26 cellular contexts compared by ENCODE assay signal in the genomic region with DNA sequence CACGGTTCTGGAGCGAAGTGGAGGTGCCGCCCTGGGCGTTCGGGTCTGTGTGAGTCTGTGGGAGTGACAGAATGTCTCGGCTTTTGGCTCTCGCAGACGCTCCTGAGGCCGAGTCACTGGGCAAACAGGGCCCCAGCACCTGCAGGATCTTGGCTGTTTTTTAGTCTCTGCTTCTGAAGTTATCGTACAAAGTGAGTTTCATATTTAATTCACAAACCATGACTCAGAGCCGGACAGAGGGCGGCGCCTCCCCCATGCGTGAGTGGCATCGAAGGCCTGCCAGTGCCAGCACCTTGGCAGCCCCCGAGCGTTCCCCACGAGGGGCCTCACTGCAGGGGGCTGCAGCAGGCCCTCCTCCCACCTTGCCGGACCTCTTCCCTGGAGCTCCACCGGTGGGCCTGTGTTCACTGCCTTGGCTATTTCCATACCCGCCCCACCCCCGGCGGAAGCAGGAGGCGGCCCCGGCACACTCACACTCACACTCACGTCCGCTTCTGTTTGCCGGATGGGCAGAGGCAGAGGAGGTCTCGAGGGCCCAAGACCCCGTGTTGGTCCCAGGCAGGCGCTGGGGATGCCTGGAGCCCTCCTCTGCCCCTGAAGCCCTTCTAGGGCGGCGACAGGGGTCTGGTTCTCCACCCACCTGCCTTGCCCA. TPM values are rescaled to one million over a fixed set of nuclear protein-coding genes. Genes with fewer than 3 reads are reported as not detected.
DNase-seq lines count a peak whose midpoint lies in the region; ATAC-seq and TF ChIP-seq lines count a peak whose summit lies in the region.
"Had no signal": no experiment of that assay in that cellular context is flagged by ENCODE, and none has a peak within 500 bp of the region (broad histone marks: within the 10 kb centered on the region; RNA-seq: fewer than 3 reads in every experiment).

No MANE protein-coding gene starts in this region.

- H3K4me1 ChIP-seq in PC-3 (ENCODE audit: insufficient read depth, low read length) (peaks cover 18% of the 10 kb centered on the region), left lung (peaks cover 0 to 6% of the 10 kb centered on the region in 2 donors)

- H3K9me2 ChIP-seq in PC-3 (replicated peaks; ENCODE audit: low read length): no peaks in the 10 kb centered on the region
- H3K9me2 ChIP-seq: SK-N-SH had no signal

- ATAC-seq in PC-3 (peak; percentile 89), left lung (peak; percentile 32), GM21717 (IDR thresholded peaks at IDR 0.05; ENCODE audit: unreplicated experiment) (no peak)
- no peak for ATAC-seq in activated CD8-positive, alpha-beta T cell treated with anti-CD3 and anti-CD28 coated beads for 36 hours
- ATAC-seq: activated CD4-positive, CD25-positive, alpha-beta regulatory T cell treated with anti-CD3 and anti-CD28 coated beads, Interleukin-2, amount 50 U/mL, for 24 hours; GM23338; sciatic nerve; stimulated activated effector memory CD8-positive, alpha-beta T cell treated with anti-CD3 and anti-CD28 coated beads, Interleukin-12 subunit alpha, Interleukin-12 subunit beta, amount 100 ng/mL, for 72 hours had no signal

- H3F3A ChIP-seq in PC-3 (ENCODE audit: low read length, unreplicated experiment): peaks cover 3% of the 10 kb centered on the region

- H3K27ac Mint-ChIP-seq in activated CD8-positive, alpha-beta T cell treated with anti-CD3 and anti-CD28 coated beads for 36 hours: no peak overlapping the region
- H3K27ac Mint-ChIP-seq: activated naive CD4-positive, alpha-beta T cell treated with anti-CD3 and anti-CD28 coated beads, Interleukin-2, amount 50 U/mL, for 24 hours; activated T-helper 2 cell treated with anti-CD3 and anti-CD28 coated beads, Interferon-gamma antibody, Interleukin-2, Interleukin-4, amounts not matched to agents 10 μg/mL and 5 μg/mL and 100 μg/mL, durations not matched to agents 14 hours and 24 hours and 36 hours; GM23338; progenitor cell of endocrine pancreas; stimulated activated effector memory CD8-positive, alpha-beta T cell treated with anti-CD3 and anti-CD28 coated beads, Interleukin-12 subunit alpha, Interleukin-12 subunit beta, amount 100 ng/mL, for 72 hours; T-helper 1 cell treated with Interleukin-12 subunit alpha and Interleukin-12 subunit beta and Interleukin-4 antibody, amounts not matched to agents 30 μg/mL and 1 μg/mL, for 36 hours; type B pancreatic cell had no signal

- intact Hi-C loops in PC-3 (cut with micrococcal nuclease) (loop anchor here (1.0 kb wide), 1 partner anchor 136 kb away; no protein-coding TSS in a partner anchor), left lung (cut with DNase I) (no loop called here)
- intact Hi-C loops in activated CD8-positive, alpha-beta T cell treated with anti-CD3 and anti-CD28 coated beads for 36 hours (cut with micrococcal nuclease): no loop called here

- TF ChIP-seq CTCF in PC-3 (conservative IDR thresholded peaks at IDR 0.05; ENCODE audit: low read depth, low read length): no peak
- no peak for TF ChIP-seq CTCF in left lung (IDR thresholded peaks at IDR 0.05)
- no peak for TF ChIP-seq CTCF in activated CD8-positive, alpha-beta T cell treated with anti-CD3 and anti-CD28 coated beads for 36 hours (IDR thresholded peaks at IDR 0.05)

- H3K79me2 ChIP-seq in PC-3 (ENCODE audit: low read length): no peaks in the 10 kb centered on the region

- H3K36me3 ChIP-seq in PC-3 (ENCODE audit: low read depth, low read length) (no peaks in the 10 kb centered on the region), left lung (no peaks in the 10 kb centered on the region)

- H3K9me3 ChIP-seq in PC-3 (ENCODE audit: low read length) (no peaks in the 10 kb centered on the region), left lung (no peaks in the 10 kb centered on the region)
- H3K9me3 ChIP-seq: SK-N-SH had no signal

- H3K4me3 Mint-ChIP-seq in activated CD8-positive, alpha-beta T cell treated with anti-CD3 and anti-CD28 coated beads for 36 hours: no peak overlapping the region
- H3K4me3 Mint-ChIP-seq: activated naive CD4-positive, alpha-beta T cell treated with anti-CD3 and anti-CD28 coated beads, Interleukin-2, amount 50 U/mL, for 24 hours; CD14-positive monocyte; GM23338; neural crest cell; stimulated activated effector memory CD8-positive, alpha-beta T cell treated with anti-CD3 and anti-CD28 coated beads, Interleukin-12 subunit alpha, Interleukin-12 subunit beta, amount 100 ng/mL, for 72 hours; T-helper 1 cell treated with Interleukin-12 subunit alpha and Interleukin-12 subunit beta and Interleukin-4 antibody, amounts not matched to agents 30 μg/mL and 1 μg/mL, for 36 hours; type B pancreatic cell had no signal

- H3K27me3 Mint-ChIP-seq in activated CD8-positive, alpha-beta T cell treated with anti-CD3 and anti-CD28 coated beads for 36 hours: no peaks in the 10 kb centered on the region
- H3K27me3 Mint-ChIP-seq: activated naive CD4-positive, alpha-beta T cell treated with anti-CD3 and anti-CD28 coated beads, Interleukin-2, amount 50 U/mL, for 24 hours; progenitor cell of endocrine pancreas; type B pancreatic cell had no signal

- H3K36me3 Mint-ChIP-seq in activated CD8-positive, alpha-beta T cell treated with anti-CD3 and anti-CD28 coated beads for 36 hours (ENCODE audit: low read depth): no peaks in the 10 kb centered on the region
- H3K36me3 Mint-ChIP-seq: activated naive CD4-positive, alpha-beta T cell treated with anti-CD3 and anti-CD28 coated beads, Interleukin-2, amount 50 U/mL, for 24 hours; CD14-positive monocyte; stimulated activated effector memory CD8-positive, alpha-beta T cell treated with anti-CD3 and anti-CD28 coated beads, Interleukin-12 subunit alpha, Interleukin-12 subunit beta, amount 100 ng/mL, for 72 hours; type B pancreatic cell had no signal

- BruUV-seq in PC-3 (replicated peaks; lab: Mats Ljungman, UMichigan): TSS peak; percentile 55

- H3K27me3 ChIP-seq in PC-3 (ENCODE audit: low read length) (no peaks in the 10 kb centered on the region), left lung (peaks cover 0 to 18% of the 10 kb centered on the region in 2 donors)

- H3K4me1 Mint-ChIP-seq in activated CD8-positive, alpha-beta T cell treated with anti-CD3 and anti-CD28 coated beads for 36 hours (ENCODE audit: low read depth): no peaks in the 10 kb centered on the region
- H3K4me1 Mint-ChIP-seq: activated naive CD4-positive, alpha-beta T cell treated with anti-CD3 and anti-CD28 coated beads, Interleukin-2, amount 50 U/mL, for 24 hours; CD14-positive monocyte; GM23338; stimulated activated effector memory CD8-positive, alpha-beta T cell treated with anti-CD3 and anti-CD28 coated beads, Interleukin-12 subunit alpha, Interleukin-12 subunit beta, amount 100 ng/mL, for 72 hours had no signal

- POLR2A ChIA-PET in PC-3 (lab: Charles Lee; ENCODE audit: unreplicated experiment): no interaction called here
- POLR2A ChIA-PET in activated CD8-positive, alpha-beta T cell treated with anti-CD3 and anti-CD28 coated beads for 36 hours (lab: Charles Lee): no interaction called here

- CTCF ChIA-PET in PC-3 (lab: Charles Lee): no interaction called here
- CTCF ChIA-PET in activated CD8-positive, alpha-beta T cell treated with anti-CD3 and anti-CD28 coated beads for 36 hours (lab: Charles Lee): no interaction called here

- peak overlapping the region; percentile 1; the same call in 1 of the 2 replicates for H3K9ac ChIP-seq in PC-3 (ENCODE audit: low read length)
- H3K9ac ChIP-seq: SK-N-SH had no signal

- peak overlapping the region; percentile 47 for H2AFZ ChIP-seq in PC-3 (ENCODE audit: low read length)
- H2AFZ ChIP-seq: GM23338 had no signal

- peak; percentile 93 for DNase-seq in PC-3
- peak; percentile 40 for DNase-seq in dermis blood vessel endothelial cell
- no peak for DNase-seq in left lung
- no peak for DNase-seq in NCI-H187 treated with DMSO at 0.1 percent for 48 hours (lab: John Stamatoyannopoulos, UW)
- no peak for DNase-seq in DMS 273 treated with DMSO at 0.1 percent for 48 hours (lab: John Stamatoyannopoulos, UW)
- no peak for DNase-seq in activated CD8-positive, alpha-beta T cell treated with anti-CD3 and anti-CD28 coated beads for 36 hours
- DNase-seq: activated CD4-positive, alpha-beta T cell treated with anti-CD3 and anti-CD28 coated beads, Interleukin-2, amount 50 U/mL, for 48 hours; anterior cingulate cortex; NCI-H446 treated with DMSO at 0.1 percent for 48 hours; NCI-H82; SK-N-SH; stimulated activated CD4-positive, alpha-beta T cell treated with anti-CD3 and anti-CD28 coated beads, Interleukin-4, amount 100 ng/mL, for 24 hours; substantia nigra had no signal

- H3K4me2 ChIP-seq in PC-3 (ENCODE audit: low read length): peak overlapping the region; percentile 57
- H3K4me2 ChIP-seq: GM23338, SK-N-SH had no signal

- H3K9me3 Mint-ChIP-seq in activated CD8-positive, alpha-beta T cell treated with anti-CD3 and anti-CD28 coated beads for 36 hours: no peaks in the 10 kb centered on the region
- H3K9me3 Mint-ChIP-seq: activated naive CD4-positive, alpha-beta T cell treated with anti-CD3 and anti-CD28 coated beads, Interleukin-2, amount 50 U/mL, for 24 hours; activated T-helper 2 cell treated with anti-CD3 and anti-CD28 coated beads, Interferon-gamma antibody, Interleukin-2, Interleukin-4, amounts not matched to agents 10 μg/mL and 5 μg/mL and 100 μg/mL, durations not matched to agents 14 hours and 24 hours and 36 hours; neural crest cell; stimulated activated effector memory CD8-positive, alpha-beta T cell treated with anti-CD3 and anti-CD28 coated beads, Interleukin-12 subunit alpha, Interleukin-12 subunit beta, amount 100 ng/mL, for 72 hours; T-helper 1 cell treated with Interleukin-12 subunit alpha and Interleukin-12 subunit beta and Interleukin-4 antibody, amounts not matched to agents 30 μg/mL and 1 μg/mL, for 36 hours; type B pancreatic cell had no signal

- H3K4me3 ChIP-seq in PC-3 (ENCODE audit: low read length) (peak overlapping the region; percentile 16; the same call in 1 of the 2 replicates), left lung (no peak overlapping the region)
- H3K4me3 ChIP-seq: GM23338, lung had no signal

- H3K27ac ChIP-seq in PC-3 (ENCODE audit: low read length) (peak overlapping the region; percentile 53), left lung (no peak overlapping the region)

- H4K20me1 ChIP-seq in PC-3 (ENCODE audit: low read length): no peaks in the 10 kb centered on the region

RNA-seq across cellular contexts. Expression of a gene that starts 56.3 kb away (rescaled TPM):
- 11.2 and 30.5 TPM in 2 replicates for total RNA-seq in PC-3 (2014; rRNA removed)
- 7.4 and 7.7 TPM in 2 replicates for total RNA-seq in dermis blood vessel endothelial cell
- total RNA-seq in left lung: 1 to 10 TPM; 7.5 to 9.8 TPM
- 1 to 10 TPM; 5.9 to 6.6 TPM for total RNA-seq in activated CD8-positive, alpha-beta T cell treated with anti-CD3 and anti-CD28 coated beads for 36 hours

RNA-seq across cellular contexts. Expression of a gene that starts 56.6 kb away (rescaled TPM):
- total RNA-seq in PC-3 (2014; rRNA removed) (160 TPM in 2 replicates), dermis blood vessel endothelial cell (62.6 and 64.8 TPM in 2 replicates), left lung (100 to 1,000 TPM; 163 to 167 TPM)
- 100 to 1,000 TPM; 120 to 131 TPM for total RNA-seq in activated CD8-positive, alpha-beta T cell treated with anti-CD3 and anti-CD28 coated beads for 36 hours

Comparison
In these comparisons a context has a peak if more than half of its experiments do, and no peak if none do; other contexts are left out.
1. ATAC-seq: peak in PC-3 (single experiment) and left lung (single experiment); none in GM21717 (single experiment) and activated CD8-positive, alpha-beta T cell treated with anti-CD3 and anti-CD28 coated beads for 36 hours (single experiment).
2. DNase-seq: peak in PC-3 (single experiment) and dermis blood vessel endothelial cell (single experiment); none in left lung (0 of 2), NCI-H187 treated with DMSO at 0.1 percent for 48 hours (single experiment), DMS 273 treated with DMSO at 0.1 percent for 48 hours (single experiment) and activated CD8-positive, alpha-beta T cell treated with anti-CD3 and anti-CD28 coated beads for 36 hours (single experiment).